Comparison of ENCODE assay signal across 8 cellular contexts in the genomic region with DNA sequence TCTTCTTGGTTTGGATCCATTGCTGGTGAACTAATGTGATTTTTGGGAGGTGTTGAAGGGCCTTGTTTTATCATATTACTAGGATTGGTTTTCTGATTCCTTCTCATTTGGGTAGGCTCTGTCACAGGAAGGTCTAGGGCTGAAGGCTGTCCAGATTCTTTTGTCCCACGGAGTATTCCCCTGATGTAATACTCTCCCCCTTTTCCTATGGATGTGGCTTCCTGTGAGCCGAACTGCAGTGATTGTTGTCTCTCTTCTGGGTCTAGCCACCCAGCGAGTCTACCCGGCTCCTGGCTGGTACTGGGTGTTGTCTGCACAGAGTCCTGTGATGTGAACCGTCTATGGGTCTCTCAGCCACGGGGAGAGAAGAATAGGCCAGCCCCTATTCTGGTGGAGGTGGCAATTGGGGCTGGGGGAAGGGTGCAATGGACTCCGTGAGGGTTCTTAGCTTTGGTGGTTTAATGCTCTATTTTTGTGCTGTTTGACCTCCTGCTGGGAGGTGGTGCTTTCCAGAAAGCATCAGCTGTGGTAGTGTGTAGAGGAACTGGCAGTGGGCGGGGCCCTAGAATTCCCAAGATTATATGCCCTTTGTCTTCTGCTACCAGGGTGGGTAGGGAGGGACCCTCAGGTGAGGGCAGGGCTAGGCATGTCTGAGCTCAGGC. TPM values are rescaled to one million over a fixed set of nuclear protein-coding genes. Genes with fewer than 3 reads are reported as not detected.
DNase-seq lines count a peak whose midpoint lies in the region; ATAC-seq, FAIRE-seq and TF ChIP-seq lines count a peak whose summit lies in the region.
"Not testable (repeated sequence)": the region's sequence is repeated elsewhere in the genome, so short reads cannot be mapped to it uniquely, and the experiment has no call there.
"Had no signal": no experiment of that assay in that cellular context is flagged by ENCODE, and none has a peak within 500 bp of the region (broad histone marks: within the 10 kb centered on the region; RNA-seq: fewer than 3 reads in every experiment).

No MANE protein-coding gene starts in this region.

- not testable (repeated sequence) for BruUV-seq in HCT116 (replicated peaks; lab: Mats Ljungman, UMichigan)
- TSS peak; percentile 59 for BruUV-seq in endothelial cell of umbilical vein (replicated peaks; lab: Mats Ljungman, UMichigan)

- ATAC-seq in HCT116 = peak; percentile 53
- ATAC-seq in RWPE2 (ENCODE audit: low read depth) = not testable (repeated sequence)

- H3K4me1 ChIP-seq in HCT116 (ENCODE audit: control insufficient read depth in 1 of 2, insufficient read depth in 2 of 2, low read length in 2 of 2) = peaks cover 11 to 16% of the 10 kb centered on the region in 2 experiments
- peaks cover 11% of the 10 kb centered on the region for H3K4me1 ChIP-seq in RWPE2 (ENCODE audit: insufficient read depth, poor library complexity, severe bottlenecking)
- not testable (repeated sequence) for H3K4me1 ChIP-seq in endothelial cell of umbilical vein (ENCODE audit: control insufficient read depth, extremely low read depth, insufficient read depth, low read length)
- H3K4me1 ChIP-seq in neural progenitor cell = peaks cover 10% of the 10 kb centered on the region
- peaks cover 8 to 17% (median 11%) of the 10 kb centered on the region in 3 donors for H3K4me1 ChIP-seq in skeletal muscle tissue (ENCODE audit: control insufficient read depth in 3 of 3, insufficient read depth in 3 of 3, low read length in 3 of 3)

- not testable (repeated sequence) for H3F3A ChIP-seq in neural progenitor cell (ENCODE audit: low read depth)

- H3K9me2 ChIP-seq in HCT116 (ENCODE audit: insufficient read depth) = not testable (repeated sequence)

- intact Hi-C loops in HCT116 (cut with micrococcal nuclease); endothelial cell of umbilical vein (cut with micrococcal nuclease): not testable (repeated sequence)

- peak overlapping the region in 1 of 5 experiments; percentile 10 for H3K4me3 Mint-ChIP-seq in brain
- H3K4me3 Mint-ChIP-seq in neural progenitor cell = not testable (repeated sequence)

- not testable (repeated sequence) for TF ChIP-seq RAD21 in HCT116 (IDR thresholded peaks at IDR 0.05; ENCODE audit: low read depth)

- H3K27me3 Mint-ChIP-seq in brain; neural progenitor cell (ENCODE audit: insufficient read depth, low read depth): not testable (repeated sequence)

- not testable (repeated sequence) for DNase-seq in HCT116 (ENCODE audit: low read depth, low spot score); RWPE2 (ENCODE audit: low spot score); endothelial cell of umbilical vein (ENCODE audit: low read depth, low spot score); neural progenitor cell (ENCODE audit: low spot score)
- peak; percentile 50 for DNase-seq in iris pigment epithelial cell (ENCODE audit: low read depth)

- H3K9me1 ChIP-seq in endothelial cell of umbilical vein (replicated peaks; ENCODE audit: control insufficient read depth, extremely low read depth, insufficient read depth, low read length) = not testable (repeated sequence)

- TF ChIP-seq POLR2A in HCT116 (IDR thresholded peaks at IDR 0.05; ENCODE audit: borderline replicate concordance, extremely low read depth, insufficient read depth, insufficient read length); endothelial cell of umbilical vein (IDR thresholded peaks at IDR 0.05; ENCODE audit: low read depth, low read length): not testable (repeated sequence)

- CTCF ChIA-PET in HCT116 (lab: Charles Lee) = not testable (repeated sequence)
- CTCF ChIA-PET in endothelial cell of umbilical vein (lab: Charles Lee) = interaction anchor here (0.8 to 3.0 kb wide), 9 partner anchors 10 to 578 kb away, joined by 3 to 17 read pairs (median 4); a partner anchor contains a TSS

- not testable (repeated sequence) for H3K9ac ChIP-seq in HCT116 (ENCODE audit: low read length); endothelial cell of umbilical vein (replicated peaks; ENCODE audit: extremely low read depth, insufficient read depth, low read length); neural progenitor cell; skeletal muscle tissue (ENCODE audit: low read depth in 1 of 3, low read length in 3 of 3)

- H3K27me3 ChIP-seq in HCT116 (ENCODE audit: insufficient read depth, low read length); RWPE2 (ENCODE audit: insufficient read depth, poor library complexity, severe bottlenecking); endothelial cell of umbilical vein (ENCODE audit: control insufficient read depth in 2 of 2, insufficient read depth in 2 of 2, low read length in 2 of 2); neural progenitor cell; skeletal muscle tissue (ENCODE audit: control insufficient read depth in 3 of 3, insufficient read depth in 3 of 3, low read length in 3 of 3): not testable (repeated sequence)

- H3K27ac ChIP-seq in HCT116 (ENCODE audit: low read depth, low read length); neural progenitor cell: not testable (repeated sequence)
- H3K27ac ChIP-seq in RWPE2 (ENCODE audit: poor library complexity, severe bottlenecking) (peak overlapping the region; percentile 6), endothelial cell of umbilical vein (ENCODE audit: insufficient read depth, low read depth, low read length) (peak overlapping the region; percentile 68), skeletal muscle tissue (ENCODE audit: low read depth, low read length) (peak overlapping the region; percentile 39)

- POLR2A ChIA-PET in HCT116 (lab: Charles Lee) = interaction anchor here (0.6 to 2.0 kb wide), 2 partner anchors 14 to 25 kb away, joined by 3 to 9 read pairs; no protein-coding TSS in a partner anchor
- POLR2A ChIA-PET in endothelial cell of umbilical vein (lab: Charles Lee) = not testable (repeated sequence)

- H3K4me1 Mint-ChIP-seq in brain = peaks cover 16% of the 10 kb centered on the region
- not testable (repeated sequence) for H3K4me1 Mint-ChIP-seq in neural progenitor cell

- not testable (repeated sequence) for H3K79me2 ChIP-seq in HCT116 (ENCODE audit: insufficient read depth, low read length); endothelial cell of umbilical vein (ENCODE audit: control insufficient read depth, insufficient read depth, low read length); neural progenitor cell (ENCODE audit: low read depth)

- H3K9me3 Mint-ChIP-seq in brain = peaks cover 15 to 45% (median 35%) of the 10 kb centered on the region in 5 experiments
- not testable (repeated sequence) for H3K9me3 Mint-ChIP-seq in neural progenitor cell

- not testable (repeated sequence) for H4K20me1 ChIP-seq in HCT116 (ENCODE audit: insufficient read depth); endothelial cell of umbilical vein (replicated peaks; ENCODE audit: control insufficient read depth, extremely low read depth, insufficient read depth, low read length); neural progenitor cell (ENCODE audit: low read depth)

- H3K4me3 ChIP-seq in HCT116 (replicated peaks in 1 of 2; ENCODE audit: low read depth in 1 of 2, low read length in 2 of 2); RWPE2 (ENCODE audit: severe bottlenecking); endothelial cell of umbilical vein (replicated peaks in 1 of 3; ENCODE audit: insufficient read depth in 1 of 3, low read depth in 1 of 3, low read length in 3 of 3); neural progenitor cell: not testable (repeated sequence)
- peak overlapping the region in 1 of 3 donors; percentile 26 for H3K4me3 ChIP-seq in skeletal muscle tissue (ENCODE audit: low read length in 3 of 3)

- dilution Hi-C loops in endothelial cell of umbilical vein (cut with MboI; ENCODE audit: extremely low pct_ligation_motif_present, low sequenced_read_pairs) = not testable (repeated sequence)

- peak overlapping the region in 3 of 5 experiments; percentile 90 to 94 (median 92) for H3K27ac Mint-ChIP-seq in brain
- H3K27ac Mint-ChIP-seq in neural progenitor cell = not testable (repeated sequence)

- peak; percentile 42 for FAIRE-seq in endothelial cell of umbilical vein (lab: Jason Lieb, UNC)

- not testable (repeated sequence) for H3K36me3 ChIP-seq in HCT116 (ENCODE audit: control insufficient read depth in 1 of 2, insufficient read depth in 2 of 2, low read length in 2 of 2); RWPE2 (ENCODE audit: low read depth); endothelial cell of umbilical vein (ENCODE audit: control insufficient read depth in 2 of 2, extremely low read depth in 1 of 2, insufficient read depth in 2 of 2, low read length in 2 of 2); neural progenitor cell; skeletal muscle tissue (ENCODE audit: control insufficient read depth in 3 of 3, insufficient read depth in 3 of 3, low read length in 3 of 3)

- not testable (repeated sequence) for H3K36me3 Mint-ChIP-seq in brain, neural progenitor cell

- peak overlapping the region; percentile 45 for H2AFZ ChIP-seq in HCT116 (ENCODE audit: low read depth, low read length, poor library complexity, severe bottlenecking)
- H2AFZ ChIP-seq in endothelial cell of umbilical vein (ENCODE audit: low read depth, low read length) = peak overlapping the region; percentile 88
- peak overlapping the region; percentile 63 for H2AFZ ChIP-seq in neural progenitor cell (replicated peaks)

- TF ChIP-seq CTCF in HCT116 (IDR thresholded peaks at IDR 0.05 in 2 of 3, conservative IDR thresholded peaks at IDR 0.05 in 1 of 3; ENCODE audit: borderline replicate concordance in 1 of 3, insufficient read depth in 1 of 3, low read depth in 2 of 3, low read length in 2 of 3); RWPE2 (IDR thresholded peaks at IDR 0.05; ENCODE audit: poor library complexity, severe bottlenecking); brain (conservative IDR thresholded peaks at IDR 0.05); endothelial cell of umbilical vein (IDR thresholded peaks at IDR 0.05; ENCODE audit: extremely low read depth in 1 of 2, insufficient read depth in 1 of 2, low read depth in 1 of 2, low read length in 2 of 2); neural progenitor cell (IDR thresholded peaks at IDR 0.05): not testable (repeated sequence)

- peak overlapping the region; percentile 43 for H3K4me2 ChIP-seq in HCT116 (ENCODE audit: low read length)
- not testable (repeated sequence) for H3K4me2 ChIP-seq in endothelial cell of umbilical vein (ENCODE audit: insufficient read depth, low read length); neural progenitor cell

- not testable (repeated sequence) for H3K9me3 ChIP-seq in HCT116 (ENCODE audit: control insufficient read depth in 1 of 2, insufficient read depth in 1 of 2, low read depth in 1 of 2, low read length in 2 of 2); RWPE2 (ENCODE audit: severe bottlenecking); endothelial cell of umbilical vein (replicated peaks; ENCODE audit: control insufficient read depth, insufficient read depth, low read length); neural progenitor cell (ENCODE audit: low read depth); skeletal muscle tissue (ENCODE audit: control insufficient read depth in 3 of 3, low read length in 3 of 3)

- RAD21 ChIA-PET in HCT116 (lab: Charles Lee; ENCODE audit: low non-redundant PET in 1 of 2, low total read pairs in 2 of 2, uncharacterized antibody in 2 of 2, unreplicated experiment in 2 of 2) = not testable (repeated sequence)

RNA-seq across cellular contexts. Expression of a gene that starts 24.1 kb away (rescaled TPM):
- total RNA-seq in HCT116 (2021; ENCODE audit: unreplicated experiment) (11.5 TPM), endothelial cell of umbilical vein (9.7 and 12.2 TPM in 2 replicates), neural progenitor cell (ENCODE audit: low replicate concordance) (1.4 and 5.2 TPM in 2 replicates), skeletal muscle tissue (415 TPM)
- polyA plus RNA-seq in HCT116 (2012) = 14.6 and 17.3 TPM in 2 replicates
- polyA plus RNA-seq in brain (ENCODE audit: insufficient read depth, low read depth, low replicate concordance) (14.5 TPM), endothelial cell of umbilical vein (15.3 and 17.6 TPM in 2 replicates)
- 13.9 and 15.6 TPM in 2 replicates for polyA plus RNA-seq in endothelial cell of umbilical vein (2011; cell fraction: cytosol; rRNA removed)
- polyA plus RNA-seq in endothelial cell of umbilical vein (2011; cell fraction: nucleus; rRNA removed) = 17.6 and 22.3 TPM in 2 replicates
- 7.0 and 8.4 TPM in 2 replicates for polyA plus RNA-seq in endothelial cell of umbilical vein (2012)
- polyA minus RNA-seq in endothelial cell of umbilical vein = 15.2 and 18.4 TPM in 2 replicates
- 3.5 TPM for polyA minus RNA-seq in endothelial cell of umbilical vein (2011; cell fraction: cytosol; rRNA and poly(A)+ RNA removed)
- polyA minus RNA-seq in endothelial cell of umbilical vein (2011; cell fraction: nucleus; rRNA and poly(A)+ RNA removed) = 29.0 and 32.3 TPM in 2 replicates
- total RNA-seq: CD4-positive, alpha-beta memory T cell had no signal
- polyA plus RNA-seq: CD4-positive, alpha-beta memory T cell had no signal

Comparison
In these comparisons a context has a peak if more than half of its experiments do, and no peak if none do; other contexts are left out.
1. RNA of a gene that starts 24.1 kb away (total RNA-seq): 415 TPM in skeletal muscle tissue (single experiment); 11.5 TPM in HCT116 (single experiment), 9.7 to 12.2 TPM in endothelial cell of umbilical vein and 1.4 to 5.2 TPM in neural progenitor cell; every median in the first group is over 10 times any median in the second.
2. Peak in every context shown above with its lines, with median percentiles within 50 percentile points of each other: H2AFZ ChIP-seq.